ENCODE assay signal across 22 cellular contexts in genomic region chr7:7292085-7292484, GRCh38.
A peak's percentile ranks its signal among the peaks of the same experiment; 100 is the strongest.
DNase-seq lines count a peak whose midpoint lies in the region; ATAC-seq and FAIRE-seq lines count a peak whose summit lies in the region.
"Had no signal": no experiment of that assay in that cellular context is flagged by ENCODE, and none has a peak within 500 bp of the region (broad histone marks: within the 10 kb centered on the region; RNA-seq: fewer than 3 reads in every experiment).

No MANE protein-coding gene starts in this region.

- DNase-seq in SW480 (ENCODE audit: low spot score) (peak; percentile 25), urothelium cell line (ENCODE audit: low spot score) (no peak), left cardiac atrium (no peak)
- DNase-seq: CD8-positive, alpha-beta memory T cell; DMS53; GDM1; GOT3; IMR-90; MV-4-11; NCI-H1694 treated with DMSO at 0.1 percent for 48 hours; NCI-H2081 treated with DMSO at 0.1 percent for 48 hours; NCI-H2171 treated with DMSO at 0.1 percent for 48 hours; NCI-H526; SHP77 treated with DMSO at 0.1 percent for 48 hours; SW 1271 had no signal

- peak; percentile 80 for ATAC-seq in GM18517 (IDR thresholded peaks at IDR 0.05; ENCODE audit: unreplicated experiment)
- peak; percentile 49 for ATAC-seq in GM21526 (IDR thresholded peaks at IDR 0.05; ENCODE audit: low FRiP score, unreplicated experiment)
- no peak for ATAC-seq in HG02840 (IDR thresholded peaks at IDR 0.05; ENCODE audit: low FRiP score, unreplicated experiment)
- ATAC-seq in left cardiac atrium, result no peak
- ATAC-seq in activated CD4-positive, CD25-positive, alpha-beta regulatory T cell treated with anti-CD3 and anti-CD28 coated beads, Interleukin-2, amount 50 U/mL, for 24 hours, result no peak
- ATAC-seq: HCT116 had no signal

- intact Hi-C loops in left cardiac atrium (cut with DNase I), result no loop called here

- peak; percentile 9 for FAIRE-seq in urothelium cell line (lab: Jason Lieb, UNC)
- FAIRE-seq: A204.1, D721Med had no signal

Comparison
In these comparisons a context has a peak if more than half of its experiments do, and no peak if none do; other contexts are left out.
1. ATAC-seq: peak in GM18517 (single experiment) and GM21526 (single experiment); none in HG02840 (single experiment), left cardiac atrium (0 of 2) and activated CD4-positive, CD25-positive, alpha-beta regulatory T cell treated with anti-CD3 and anti-CD28 coated beads, Interleukin-2, amount 50 U/mL, for 24 hours (0 of 2).